In genomic region chr17:40327735-40328385, GRCh38 we compare ENCODE assay signal across 11 cellular contexts. TPM values are rescaled to one million over a fixed set of nuclear protein-coding genes. Genes with fewer than 3 reads are reported as not detected.
DNase-seq lines count a peak whose midpoint lies in the region; ATAC-seq and TF ChIP-seq lines count a peak whose summit lies in the region.
"Had no signal": no experiment of that assay in that cellular context is flagged by ENCODE, and none has a peak within 500 bp of the region (broad histone marks: within the 10 kb centered on the region; RNA-seq: fewer than 3 reads in every experiment).

No MANE protein-coding gene starts in this region.

- H3K4me3 Mint-ChIP-seq in stimulated activated naive CD8-positive, alpha-beta T cell treated with anti-CD3 and anti-CD28 coated beads, Interleukin-15, amount 100 ng/mL, for 72 hours: peak overlapping the region; percentile 88 to 91
- H3K4me3 Mint-ChIP-seq in central memory CD8-positive, alpha-beta T cell: peak overlapping the region; percentile 79

- H3K27me3 ChIP-seq in muscle layer of duodenum (ENCODE audit: low read depth, low read length) (no peaks in the 10 kb centered on the region), vagina (no peaks in the 10 kb centered on the region)
- H3K27me3 ChIP-seq: foreskin keratinocyte had no signal

- peaks cover 40% of the 10 kb centered on the region for H3K36me3 Mint-ChIP-seq in central memory CD8-positive, alpha-beta T cell (ENCODE audit: insufficient read depth)

- H3K9me3 Mint-ChIP-seq in stimulated activated naive CD8-positive, alpha-beta T cell treated with anti-CD3 and anti-CD28 coated beads, Interleukin-15, amount 100 ng/mL, for 72 hours: no peaks in the 10 kb centered on the region
- no peaks in the 10 kb centered on the region for H3K9me3 Mint-ChIP-seq in central memory CD8-positive, alpha-beta T cell

- TF ChIP-seq CTCF in vagina (IDR thresholded peaks at IDR 0.05): no peak

- H3K9me3 ChIP-seq in muscle layer of duodenum (ENCODE audit: control insufficient read depth in 1 of 2, low read length in 2 of 2): no peaks in the 10 kb centered on the region
- no peaks in the 10 kb centered on the region for H3K9me3 ChIP-seq in vagina

- H3K27ac Mint-ChIP-seq in stimulated activated naive CD8-positive, alpha-beta T cell treated with anti-CD3 and anti-CD28 coated beads, Interleukin-15, amount 100 ng/mL, for 72 hours: peak overlapping the region in 1 of 2 donors; percentile 28
- H3K27ac Mint-ChIP-seq in central memory CD8-positive, alpha-beta T cell (ENCODE audit: low read depth): peak overlapping the region; percentile 96

- peaks cover 70 to 92% of the 10 kb centered on the region in 2 donors for H3K4me1 ChIP-seq in muscle layer of duodenum (ENCODE audit: control insufficient read depth in 1 of 2, insufficient read depth in 2 of 2, low read length in 2 of 2)
- H3K4me1 ChIP-seq in vagina: peaks cover 100% of the 10 kb centered on the region

- H3K36me3 ChIP-seq in muscle layer of duodenum (ENCODE audit: control insufficient read depth in 1 of 2, insufficient read depth in 2 of 2, low read length in 2 of 2) (peaks cover 0 to 11% of the 10 kb centered on the region in 2 donors), vagina (no peaks in the 10 kb centered on the region)

- H3K27me3 Mint-ChIP-seq in stimulated activated naive CD8-positive, alpha-beta T cell treated with anti-CD3 and anti-CD28 coated beads, Interleukin-15, amount 100 ng/mL, for 72 hours: no peaks in the 10 kb centered on the region
- no peaks in the 10 kb centered on the region for H3K27me3 Mint-ChIP-seq in central memory CD8-positive, alpha-beta T cell

- H3K4me1 Mint-ChIP-seq in stimulated activated naive CD8-positive, alpha-beta T cell treated with anti-CD3 and anti-CD28 coated beads, Interleukin-15, amount 100 ng/mL, for 72 hours: peaks cover 98% of the 10 kb centered on the region
- H3K4me1 Mint-ChIP-seq in central memory CD8-positive, alpha-beta T cell: peaks cover 88% of the 10 kb centered on the region

- H3K4me3 ChIP-seq in muscle layer of duodenum (ENCODE audit: low read depth in 1 of 2, low read length in 2 of 2): no peak overlapping the region
- no peak overlapping the region for H3K4me3 ChIP-seq in vagina

- H3K27ac ChIP-seq in muscle layer of duodenum (ENCODE audit: low read length): peak overlapping the region; percentile 72
- H3K27ac ChIP-seq in vagina: peak overlapping the region; percentile 96
- H3K27ac ChIP-seq: foreskin keratinocyte had no signal

- DNase-seq in stimulated activated naive CD8-positive, alpha-beta T cell treated with anti-CD3 and anti-CD28 coated beads, Interleukin-15, amount 100 ng/mL, for 72 hours: no peak
- DNase-seq in stimulated activated naive CD8-positive, alpha-beta T cell treated with anti-CD3 and anti-CD28 coated beads, Interleukin-15, Interleukin-2, amounts not matched to agents 100 U/mL and 50 U/mL, for 24 hours: no peak
- DNase-seq in central memory CD8-positive, alpha-beta T cell (ENCODE audit: low spot score in 2 of 2): no peak
- DNase-seq in vagina (ENCODE audit: extremely low spot score in 2 of 2): no peak
- DNase-seq in iPS-NIHi7 (ENCODE audit: extremely low spot score): no peak
- no peak for DNase-seq in stimulated activated naive CD4-positive, alpha-beta T cell treated with Interleukin-2 at 50 U/mL for 16 hours (lab: John Stamatoyannopoulos, UW)
- DNase-seq: foreskin keratinocyte, NCI-H2081 had no signal

- intact Hi-C loops in vagina (cut with DNase I): no loop called here

- TF ChIP-seq POLR2A in vagina (IDR thresholded peaks at IDR 0.05): no peak

- no peak for ATAC-seq in stimulated activated naive CD8-positive, alpha-beta T cell treated with anti-CD3 and anti-CD28 coated beads, Interleukin-15, amount 100 ng/mL, for 72 hours
- ATAC-seq in stimulated activated naive CD8-positive, alpha-beta T cell treated with anti-CD3 and anti-CD28 coated beads, Interleukin-15, Interleukin-2, amounts not matched to agents 100 U/mL and 50 U/mL, for 24 hours: no peak
- ATAC-seq in central memory CD8-positive, alpha-beta T cell (replicated peaks; ENCODE audit: extremely low read depth, poor library complexity, severe bottlenecking): no peak
- no peak for ATAC-seq in GM21360 (IDR thresholded peaks at IDR 0.05; ENCODE audit: unreplicated experiment)
- ATAC-seq: foreskin keratinocyte had no signal

RNA-seq across cellular contexts. Expression of gene RARA, which starts 18.9 kb away (rescaled TPM):
- 58.9 TPM for total RNA-seq in vagina

RNA-seq across cellular contexts. Expression of gene GJD3, which starts 36.7 kb away (rescaled TPM):
- 12.0 TPM for total RNA-seq in vagina
- total RNA-seq: foreskin keratinocyte; T-helper 1 cell treated with Interleukin-12 subunit alpha and Interleukin-12 subunit beta and Interleukin-4 antibody, amounts not matched to agents 30 ng/mL and 1 ng/mL, for 36 hours had no signal

RNA-seq across cellular contexts. Expression of gene CDC6, which starts 40.2 kb away (rescaled TPM):
- 3.7 TPM for total RNA-seq in vagina
